In genomic region chr15:40418126-40418525, GRCh38 we compare ENCODE assay signal across 28 cellular contexts.
"Had no signal": no experiment of that assay in that cellular context is flagged by ENCODE, and none has a peak within 500 bp of the region (broad histone marks: within the 10 kb centered on the region; RNA-seq: fewer than 3 reads in every experiment).

No MANE protein-coding gene starts in this region.

- DNase-seq: activated CD4-positive, alpha-beta T cell treated with anti-CD3 and anti-CD28 coated beads for 48 hours; activated CD8-positive, alpha-beta memory T cell treated with anti-CD3 and anti-CD28 coated beads for 24 hours; activated CD8-positive, alpha-beta memory T cell treated with anti-CD3 and anti-CD28 coated beads, Interleukin-2, amount 50 U/mL, for 4 hours; activated CD8-positive, alpha-beta T cell treated with anti-CD3 and anti-CD28 coated beads for 36 hours; activated effector memory CD4-positive, alpha-beta T cell treated with anti-CD3 and anti-CD28 coated beads, Interleukin-2, amount 50 U/mL, for 16 hours; activated naive CD4-positive, alpha-beta T cell treated with anti-CD3 and anti-CD28 coated beads for 36 hours; activated T-cell treated with anti-CD3 and anti-CD28 coated beads, Interleukin-2, amount 50 U/mL, for 1 hour; activated T-cell treated with anti-CD3 and anti-CD28 coated beads, Interleukin-2, amount 50 U/mL, for 48 hours; amniotic stem cell; anterior cingulate cortex; brain microvascular endothelial cell; dorsolateral prefrontal cortex; effector memory CD4-positive, alpha-beta T cell; erythroblast; foreskin keratinocyte; gastrocnemius medialis; glutamatergic neuron; heart left ventricle; hypothalamus; T-helper 2 cell had no signal

- H3K27me3 Mint-ChIP-seq: activated CD8-positive, alpha-beta T cell treated with anti-CD3 and anti-CD28 coated beads for 36 hours; activated naive CD4-positive, alpha-beta T cell treated with anti-CD3 and anti-CD28 coated beads, Interleukin-2, amount 50 U/mL, for 24 hours; central memory CD8-positive, alpha-beta T cell had no signal

- H3K9me3 ChIP-seq: esophagus muscularis mucosa, gastrocnemius medialis, heart left ventricle had no signal

- H3K27ac ChIP-seq: brain microvascular endothelial cell, coronary artery, dorsolateral prefrontal cortex, esophagus muscularis mucosa, foreskin keratinocyte, gastrocnemius medialis, heart left ventricle had no signal

- H3K4me3 ChIP-seq: coronary artery, dorsolateral prefrontal cortex, esophagus muscularis mucosa, gastrocnemius medialis, heart left ventricle had no signal

- H3K27ac Mint-ChIP-seq: activated CD8-positive, alpha-beta T cell treated with anti-CD3 and anti-CD28 coated beads for 36 hours; activated naive CD4-positive, alpha-beta T cell treated with anti-CD3 and anti-CD28 coated beads for 36 hours; activated naive CD4-positive, alpha-beta T cell treated with anti-CD3 and anti-CD28 coated beads, Interleukin-2, amount 50 U/mL, for 24 hours; activated T-helper 1 cell treated with anti-CD3 and anti-CD28 coated beads, Interleukin-12 subunit alpha, Interleukin-12 subunit beta, Interleukin-2, Interleukin-4 antibody, amounts not matched to agents 30 ng/mL and 10 ng/mL and 1 ng/mL, durations not matched to agents 14 hours and 24 hours and 36 hours; activated T-helper 2 cell treated with anti-CD3 and anti-CD28 coated beads, Interferon-gamma antibody, Interleukin-2, Interleukin-4, amounts not matched to agents 10 μg/mL and 5 μg/mL and 100 μg/mL, durations not matched to agents 14 hours and 24 hours and 36 hours; dendritic cell treated with granulocyte-macrophage colony-stimulating factor and Interleukin-4, amounts not matched to agents 40 ng/mL and 50 ng/mL, for 4 days; WTC11 had no signal

- H3K9me3 Mint-ChIP-seq: activated CD8-positive, alpha-beta T cell treated with anti-CD3 and anti-CD28 coated beads for 36 hours; activated naive CD4-positive, alpha-beta T cell treated with anti-CD3 and anti-CD28 coated beads for 36 hours; activated naive CD4-positive, alpha-beta T cell treated with anti-CD3 and anti-CD28 coated beads, Interleukin-2, amount 50 U/mL, for 24 hours; activated T-helper 1 cell treated with anti-CD3 and anti-CD28 coated beads, Interleukin-12 subunit alpha, Interleukin-12 subunit beta, Interleukin-2, Interleukin-4 antibody, amounts not matched to agents 30 ng/mL and 10 ng/mL and 1 ng/mL, durations not matched to agents 14 hours and 24 hours and 36 hours; activated T-helper 2 cell treated with anti-CD3 and anti-CD28 coated beads, Interferon-gamma antibody, Interleukin-2, Interleukin-4, amounts not matched to agents 10 μg/mL and 5 μg/mL and 100 μg/mL, durations not matched to agents 14 hours and 24 hours and 36 hours; central memory CD8-positive, alpha-beta T cell; dendritic cell treated with granulocyte-macrophage colony-stimulating factor and Interleukin-4, amounts not matched to agents 40 ng/mL and 50 ng/mL, for 4 days; WTC11 had no signal

- H3K4me1 Mint-ChIP-seq: activated naive CD4-positive, alpha-beta T cell treated with anti-CD3 and anti-CD28 coated beads, Interleukin-2, amount 50 U/mL, for 24 hours; central memory CD8-positive, alpha-beta T cell had no signal

- H3K4me3 Mint-ChIP-seq: activated CD8-positive, alpha-beta T cell treated with anti-CD3 and anti-CD28 coated beads for 36 hours; activated naive CD4-positive, alpha-beta T cell treated with anti-CD3 and anti-CD28 coated beads for 36 hours; activated naive CD4-positive, alpha-beta T cell treated with anti-CD3 and anti-CD28 coated beads, Interleukin-2, amount 50 U/mL, for 24 hours; activated T-helper 1 cell treated with anti-CD3 and anti-CD28 coated beads, Interleukin-12 subunit alpha, Interleukin-12 subunit beta, Interleukin-2, Interleukin-4 antibody, amounts not matched to agents 30 ng/mL and 10 ng/mL and 1 ng/mL, durations not matched to agents 14 hours and 24 hours and 36 hours; central memory CD8-positive, alpha-beta T cell; dendritic cell treated with granulocyte-macrophage colony-stimulating factor and Interleukin-4, amounts not matched to agents 40 ng/mL and 50 ng/mL, for 4 days; WTC11 had no signal

- H3K27me3 ChIP-seq: brain microvascular endothelial cell, dorsolateral prefrontal cortex, esophagus muscularis mucosa, foreskin keratinocyte, gastrocnemius medialis, heart left ventricle had no signal

- ATAC-seq: activated CD8-positive, alpha-beta T cell treated with anti-CD3 and anti-CD28 coated beads for 36 hours; foreskin keratinocyte; gastrocnemius medialis; heart left ventricle; WTC11 had no signal
